Comparison of ENCODE assay signal across 24 cellular contexts in the genomic region with DNA sequence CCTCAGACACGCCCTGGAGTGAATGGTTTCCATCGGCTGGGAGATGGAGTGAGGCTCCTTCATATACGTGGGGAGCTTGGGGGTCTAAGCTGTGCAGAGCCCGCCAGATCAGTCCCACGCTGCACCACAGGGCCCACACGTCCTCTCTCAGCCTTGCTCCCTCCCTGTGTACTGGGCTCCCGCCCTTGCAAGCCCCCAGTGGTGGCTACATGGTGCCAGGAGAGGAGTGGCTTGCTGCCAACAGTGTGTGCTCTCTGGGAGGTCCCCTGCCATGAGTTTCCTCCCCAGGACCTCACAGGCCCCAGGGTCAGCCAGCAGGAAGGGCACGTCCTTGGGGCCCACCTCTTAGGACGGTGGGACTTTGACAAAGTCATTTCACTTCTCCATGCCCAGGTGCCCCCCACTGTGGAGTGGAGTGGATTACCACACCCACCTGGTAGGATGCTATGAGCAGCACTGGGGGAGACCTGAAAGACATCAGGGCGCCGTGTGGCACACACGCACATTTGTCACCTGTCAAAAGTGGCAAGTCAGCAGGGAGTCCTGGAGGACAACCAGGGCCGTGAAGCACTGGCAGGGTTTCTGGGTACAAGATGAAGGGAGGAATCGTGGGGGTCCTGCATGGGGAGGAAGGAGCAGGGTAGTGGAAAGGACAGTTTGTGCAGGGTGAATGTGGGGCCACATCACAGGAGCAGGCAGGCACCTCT. TPM values are rescaled to one million over a fixed set of nuclear protein-coding genes. Genes with fewer than 3 reads are reported as not detected.
DNase-seq lines count a peak whose midpoint lies in the region; ATAC-seq and TF ChIP-seq lines count a peak whose summit lies in the region.
"Had no signal": no experiment of that assay in that cellular context is flagged by ENCODE, and none has a peak within 500 bp of the region (broad histone marks: within the 10 kb centered on the region; RNA-seq: fewer than 3 reads in every experiment).

No MANE protein-coding gene starts in this region.

- peak in 2 of 3 donors; percentile 46 to 60 for DNase-seq in right cardiac atrium
- DNase-seq in heart right ventricle = no peak
- no peak for DNase-seq in IMR-90
- DNase-seq in body of pancreas = peak; percentile 36 to 57 (median 54)
- DNase-seq in trophoblast cell = no peak
- no peak for DNase-seq in MV-4-11 (lab: John Stamatoyannopoulos, UW)
- DNase-seq in caudate nucleus (lab: John Stamatoyannopoulos, UW) = no peak
- DNase-seq: ACHN, AML-193, DMS153, GF-D8, GM23248, Karpas-422, MG63, NCI-H1092 treated with DMSO at 0.1 percent for 48 hours, NCI-H146, NCI-H2081 treated with DMSO at 0.1 percent for 48 hours, NCI-H510A treated with DMSO at 0.1 percent for 48 hours, NCI-H774, T-helper 1 cell had no signal

- peaks cover 4% of the 10 kb centered on the region; the same call in 1 of the 2 replicates for H3K9me1 ChIP-seq in IMR-90 (ENCODE audit: insufficient read depth, low read length)

- H3K4ac ChIP-seq in IMR-90 (ENCODE audit: low read depth, low read length) = no peak overlapping the region
- no peak overlapping the region for H3K4ac ChIP-seq in trophoblast cell (ENCODE audit: low read depth, low read length)

- H2BK20ac ChIP-seq in IMR-90 (ENCODE audit: low read depth, low read length) = no peak overlapping the region

- H2AFZ ChIP-seq in IMR-90 (replicated peaks; ENCODE audit: low read length, poor library complexity) = no peak overlapping the region
- no peak overlapping the region for H2AFZ ChIP-seq in trophoblast cell (ENCODE audit: insufficient read depth, low read length, poor library complexity)
- H2AFZ ChIP-seq: GM23248 had no signal

- H2BK120ac ChIP-seq in IMR-90 (ENCODE audit: low read depth, low read length) = no peak overlapping the region
- no peak overlapping the region for H2BK120ac ChIP-seq in trophoblast cell (ENCODE audit: insufficient read depth, low read length, poor library complexity)

- H2BK12ac ChIP-seq in trophoblast cell (ENCODE audit: low read length) = no peak overlapping the region

- intact Hi-C loops in right cardiac atrium (cut with DNase I) (no loop called here), heart right ventricle (cut with DNase I) (loop anchor here in 1 of 10 donors (5.0 kb wide), 1 partner anchor 57 kb away; no protein-coding TSS in a partner anchor), IMR-90 (cut with micrococcal nuclease) (no loop called here), body of pancreas (cut with DNase I) (no loop called here)

- TF ChIP-seq POLR2A in IMR-90 (IDR thresholded peaks at IDR 0.05; ENCODE audit: low read depth, low read length) (no peak), body of pancreas (IDR thresholded peaks at IDR 0.05) (no peak)

- H4K91ac ChIP-seq in IMR-90 (ENCODE audit: insufficient read depth, low read depth, low read length) = no peak overlapping the region
- H4K91ac ChIP-seq in trophoblast cell (ENCODE audit: low read depth, low read length) = peak overlapping the region; percentile 4

- CTCF ChIA-PET in IMR-90 (lab: Yijun Ruan, JAX) = no interaction called here

- H3K4me3 ChIP-seq in right cardiac atrium (ENCODE audit: low read length) (no peak overlapping the region), heart right ventricle (no peak overlapping the region), IMR-90 (ENCODE audit: insufficient read depth, low read depth, low read length) (no peak overlapping the region), body of pancreas (no peak overlapping the region), trophoblast cell (ENCODE audit: low read depth, low read length) (no peak overlapping the region)
- H3K4me3 ChIP-seq: GM23248, HAP-1, MG63 had no signal

- no peaks in the 10 kb centered on the region for H3K27me3 ChIP-seq in right cardiac atrium (ENCODE audit: control insufficient read depth, insufficient read depth)
- H3K27me3 ChIP-seq in heart right ventricle = no peaks in the 10 kb centered on the region
- no peaks in the 10 kb centered on the region for H3K27me3 ChIP-seq in IMR-90 (ENCODE audit: control insufficient read depth, insufficient read depth, low read length)
- H3K27me3 ChIP-seq in body of pancreas = no peaks in the 10 kb centered on the region
- H3K27me3 ChIP-seq in trophoblast cell (ENCODE audit: insufficient read depth, low read length) = no peaks in the 10 kb centered on the region
- H3K27me3 ChIP-seq: MG63 had no signal

- BruUV-seq in IMR-90 (replicated peaks; lab: Mats Ljungman, UMichigan) = no TSS peak

- no peak overlapping the region for H3K14ac ChIP-seq in IMR-90 (replicated peaks; ENCODE audit: low read depth, low read length)
- no peak overlapping the region for H3K14ac ChIP-seq in trophoblast cell (ENCODE audit: low read length)

- ATAC-seq in right cardiac atrium (no peak), heart right ventricle (no peak), IMR-90 (ENCODE audit: low read depth) (no peak), body of pancreas (peak; percentile 47), HG02571 (IDR thresholded peaks at IDR 0.05; ENCODE audit: unreplicated experiment) (no peak)

- H2AK5ac ChIP-seq in IMR-90 (ENCODE audit: low read depth, low read length) (peak overlapping the region; percentile 10; the same call in 1 of the 2 replicates), trophoblast cell (ENCODE audit: low read length) (peak overlapping the region; percentile 4)

- TF ChIP-seq RAD21 in IMR-90 (IDR thresholded peaks at IDR 0.05; ENCODE audit: low read length) = no peak

- no peak overlapping the region for H2BK15ac ChIP-seq in IMR-90 (ENCODE audit: low read depth, low read length)

- H4K5ac ChIP-seq in IMR-90 (ENCODE audit: low read depth, low read length) = no peak overlapping the region

- POLR2A ChIA-PET in IMR-90 (lab: Charles Lee; ENCODE audit: unreplicated experiment) = no interaction called here

- no peak overlapping the region for H4K12ac ChIP-seq in trophoblast cell (ENCODE audit: low read depth, low read length)

- H3K9me3 ChIP-seq in right cardiac atrium (ENCODE audit: control insufficient read depth, low read length) (no peaks in the 10 kb centered on the region), heart right ventricle (no peaks in the 10 kb centered on the region), IMR-90 (ENCODE audit: control insufficient read depth, insufficient read depth, low read length) (no peaks in the 10 kb centered on the region), body of pancreas (no peaks in the 10 kb centered on the region), trophoblast cell (ENCODE audit: insufficient read depth, low read depth, low read length) (peaks cover 4% of the 10 kb centered on the region)
- H3K9me3 ChIP-seq: HAP-1, MG63 had no signal

- H3K36me3 ChIP-seq in heart right ventricle = no peaks in the 10 kb centered on the region
- 0 out of 2 replicates have a peak, but pooled peaks cover 6% of the 10 kb centered on the region for H3K36me3 ChIP-seq in IMR-90 (ENCODE audit: control insufficient read depth, insufficient read depth, low read length)
- no peaks in the 10 kb centered on the region for H3K36me3 ChIP-seq in body of pancreas (replicated peaks in 1 of 2; ENCODE audit: insufficient read depth in 1 of 2, low read depth in 2 of 2)
- peaks cover 4 to 14% of the 10 kb centered on the region in 2 experiments for H3K36me3 ChIP-seq in trophoblast cell (ENCODE audit: control insufficient read depth in 1 of 2, insufficient read depth in 2 of 2, low read length in 2 of 2)
- H3K36me3 ChIP-seq: HAP-1, MG63 had no signal

- H3K4me2 ChIP-seq in IMR-90 (ENCODE audit: low read depth, low read length) (no peak overlapping the region), trophoblast cell (ENCODE audit: low read length) (no peak overlapping the region)

- H3K79me1 ChIP-seq in IMR-90 (ENCODE audit: low read depth in 1 of 2, low read length in 2 of 2) (peaks cover 0 to 2% of the 10 kb centered on the region in 2 experiments; a peak in 1 of 4 replicates), trophoblast cell (ENCODE audit: low read length) (peaks cover 27% of the 10 kb centered on the region)

- H3K23ac ChIP-seq in IMR-90 (ENCODE audit: low read depth, low read length) (no peak overlapping the region), trophoblast cell (ENCODE audit: low read length) (no peak overlapping the region)

- H3K27ac ChIP-seq in right cardiac atrium (ENCODE audit: low read length) = no peak overlapping the region
- no peak overlapping the region for H3K27ac ChIP-seq in heart right ventricle
- no peak overlapping the region for H3K27ac ChIP-seq in IMR-90 (ENCODE audit: insufficient read depth, low read length)
- H3K27ac ChIP-seq in body of pancreas = peak overlapping the region in 3 of 4 donors; percentile 32 to 64 (median 62)
- no peak overlapping the region for H3K27ac ChIP-seq in trophoblast cell (ENCODE audit: low read depth, low read length)
- H3K27ac ChIP-seq in caudate nucleus (ENCODE audit: low read depth, low read length) = no peak overlapping the region
- H3K27ac ChIP-seq: C4-2B, GM23248 had no signal

- H3K9ac ChIP-seq in IMR-90 (ENCODE audit: low read depth, low read length) (no peak overlapping the region), trophoblast cell (ENCODE audit: low read length) (no peak overlapping the region)
- H3K9ac ChIP-seq: GM23248 had no signal

- H2AK9ac ChIP-seq in IMR-90 (replicated peaks; ENCODE audit: low read depth, low read length, poor library complexity) = no peak overlapping the region

- H3K18ac ChIP-seq in IMR-90 (ENCODE audit: low read depth, low read length) (no peak overlapping the region), trophoblast cell (ENCODE audit: low read length) (no peak overlapping the region)

- TF ChIP-seq CTCF in heart right ventricle (IDR thresholded peaks at IDR 0.05) = no peak
- TF ChIP-seq CTCF in IMR-90 (conservative IDR thresholded peaks at IDR 0.05; ENCODE audit: low read depth, low read length) = no peak
- no peak for TF ChIP-seq CTCF in body of pancreas (IDR thresholded peaks at IDR 0.05)

- in situ Hi-C loops in IMR-90 (cut with MboI; ENCODE audit: low sequenced_read_pairs) = no loop called here

- H4K8ac ChIP-seq in IMR-90 (ENCODE audit: low read depth in 2 of 2, low read length in 2 of 2) (no peak overlapping the region), trophoblast cell (ENCODE audit: low read depth, low read length) (no peak overlapping the region)

- dilution Hi-C loops in IMR-90 (cut with HindIII; ENCODE audit: low sequenced_read_pairs, unreplicated experiment) = no loop called here

- 75% methylated on average over 14 of the region's 14 CpGs for WGBS in right cardiac atrium
- 81 to 85% methylated on average over 14 of the region's 14 CpGs for WGBS in heart right ventricle, 2 donors
- WGBS in IMR-90 (ENCODE audit: extremely low coverage in 2 of 2, insufficient read length in 1 of 2), 2 experiments = 80% methylated on average over 2 of the region's 14 CpGs; no CpG with 5 or more reads in 1 of the 2 experiments
- 54 to 61% methylated on average over 12 to 14 of the region's 14 CpGs for WGBS in body of pancreas, 2 donors
- no CpG with 5 or more reads among the region's 14 CpGs for WGBS in trophoblast cell (ENCODE audit: extremely low coverage, insufficient coverage, insufficient read length)

- no peaks in the 10 kb centered on the region for H3K4me1 ChIP-seq in right cardiac atrium (ENCODE audit: control insufficient read depth, insufficient read depth, low read length)
- H3K4me1 ChIP-seq in heart right ventricle = peaks cover 0 to 7% (median 0%) of the 10 kb centered on the region in 9 donors
- H3K4me1 ChIP-seq in IMR-90 (ENCODE audit: control insufficient read depth, insufficient read depth, low read length) = peaks cover 23% of the 10 kb centered on the region
- peaks cover 33% of the 10 kb centered on the region for H3K4me1 ChIP-seq in body of pancreas
- H3K4me1 ChIP-seq in trophoblast cell (ENCODE audit: control insufficient read depth in 1 of 2, insufficient read depth in 2 of 2, low read length in 2 of 2) = peaks cover 40 to 47% of the 10 kb centered on the region in 2 experiments
- H3K4me1 ChIP-seq: HAP-1 had no signal

- H4K20me1 ChIP-seq in IMR-90 (ENCODE audit: insufficient read depth, low read length) = no peaks in the 10 kb centered on the region

- H3K56ac ChIP-seq in IMR-90 (ENCODE audit: extremely low read depth, insufficient read depth, low read length) = no peak overlapping the region

- H2BK5ac ChIP-seq in IMR-90 (ENCODE audit: low read depth, low read length, poor library complexity, severe bottlenecking) = no peak overlapping the region
- no peak overlapping the region for H2BK5ac ChIP-seq in trophoblast cell (ENCODE audit: low read depth, low read length, poor library complexity)

- H3K79me2 ChIP-seq in trophoblast cell (ENCODE audit: control insufficient read depth, insufficient read depth, low read length, poor library complexity) = no peaks in the 10 kb centered on the region

RNA-seq across cellular contexts. Expression of gene SLC5A10, which starts 13.7 kb away (rescaled TPM):
- total RNA-seq in right cardiac atrium (1 to 10 TPM in 2 of 4 donors, under 1 TPM in 2; 0.17 to 2.3 (median 1.3) TPM), heart right ventricle (under 1 TPM in 4 of 10 donors, not detected in 6; 0.09 to 0.19 (median 0.12) TPM), IMR-90 (2012; rRNA removed) (not detected in 2 replicates), body of pancreas (not detected)
- polyA plus RNA-seq in right cardiac atrium (0.61 TPM), heart right ventricle (under 1 TPM; 0.06 to 0.07 TPM), IMR-90 (2012; rRNA removed) (not detected in 2 replicates)
- not detected in 2 replicates for polyA plus RNA-seq in IMR-90 (2012; cell fraction: cytosol; rRNA removed)
- 0.04 TPM in 1 of 2 replicates, not detected in the other for polyA plus RNA-seq in IMR-90 (2012; cell fraction: nucleus; rRNA removed; ENCODE audit: low replicate concordance)
- 0.21 and 0.25 TPM in 2 replicates for polyA plus RNA-seq in trophoblast cell (2013)
- total RNA-seq: GM23248, OCI-LY7 had no signal

RNA-seq across cellular contexts. Expression of gene FAM83G, which starts 38.9 kb away (rescaled TPM):
- total RNA-seq in right cardiac atrium (10 to 100 TPM; 27.7 to 40.2 (median 30.3) TPM), heart right ventricle (1 to 10 TPM in 9 of 10 donors, under 1 TPM in 1; 0.96 to 4.0 (median 1.7) TPM), IMR-90 (2012; rRNA removed) (9.5 and 10.3 TPM in 2 replicates), body of pancreas (10 to 100 TPM; 11.4 to 16.5 TPM)
- polyA plus RNA-seq in right cardiac atrium (18.7 TPM), heart right ventricle (1 to 10 TPM; 1.1 to 5.5 TPM), IMR-90 (2012; rRNA removed) (12.6 and 14.1 TPM in 2 replicates)
- 7.5 and 10.0 TPM in 2 replicates for polyA plus RNA-seq in IMR-90 (2012; cell fraction: cytosol; rRNA removed)
- 16.3 and 36.3 TPM in 2 replicates for polyA plus RNA-seq in IMR-90 (2012; cell fraction: nucleus; rRNA removed; ENCODE audit: low replicate concordance)
- 29.3 and 31.0 TPM in 2 replicates for polyA plus RNA-seq in trophoblast cell (2013)

Comparison
In these comparisons a context has a peak if more than half of its experiments do, and no peak if none do; other contexts are left out.
1. DNase-seq: peak in right cardiac atrium (2 of 3) and body of pancreas (4 of 4); none in heart right ventricle (0 of 2), IMR-90 (single experiment), trophoblast cell (0 of 2), MV-4-11 (single experiment) and caudate nucleus (0 of 61).
2. H3K27ac ChIP-seq: peak in body of pancreas (3 of 4); none in right cardiac atrium (single experiment), heart right ventricle (0 of 10), IMR-90 (single experiment), trophoblast cell (single experiment) and caudate nucleus (single experiment).